Comparison of ENCODE assay signal across 8 cellular contexts in the genomic region with DNA sequence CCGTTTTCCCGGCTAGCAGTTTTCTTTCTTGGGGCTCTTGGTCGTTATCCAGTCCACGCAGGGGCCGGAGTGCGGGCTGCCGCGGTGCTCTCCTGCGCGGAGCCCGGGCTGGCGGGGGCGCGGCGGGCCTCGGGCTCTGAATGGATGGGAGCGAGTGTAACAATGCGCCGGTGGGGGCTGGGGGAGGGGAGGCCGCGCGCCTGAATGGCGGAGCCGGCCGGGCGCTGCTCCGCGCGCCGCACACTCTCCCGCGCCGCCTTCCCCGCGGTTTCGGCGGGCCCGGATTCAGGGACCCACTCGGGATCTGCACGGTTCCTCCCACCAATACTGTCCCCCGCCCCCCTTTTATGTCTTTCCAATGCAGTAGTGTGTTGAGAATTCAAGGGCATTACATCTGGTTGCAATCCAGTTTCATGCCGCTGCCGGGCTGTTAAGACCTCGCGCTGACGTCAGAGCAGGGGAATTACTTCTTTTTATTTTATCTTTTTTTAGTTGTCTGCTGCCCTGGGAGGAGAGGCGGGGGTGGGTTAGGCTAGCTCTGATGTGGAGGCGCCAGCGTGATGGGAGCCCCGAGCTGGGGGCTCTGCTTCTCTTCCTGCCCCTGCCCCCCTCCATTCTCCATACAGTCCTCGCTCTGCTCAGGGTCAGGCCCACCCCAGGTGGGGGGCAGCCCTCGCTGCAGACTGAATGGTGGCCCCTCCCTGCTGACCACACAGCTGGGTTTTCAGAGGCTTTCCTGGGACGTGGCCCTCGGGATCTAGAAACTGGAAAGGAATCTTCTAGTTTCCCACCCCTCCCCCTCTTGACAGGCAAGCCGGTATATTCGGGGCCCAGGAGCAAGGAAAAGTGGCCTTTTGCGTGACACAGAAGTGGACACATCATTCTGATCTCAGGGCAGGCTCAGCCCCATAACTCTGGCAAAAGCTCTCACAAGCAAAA. TPM values are rescaled to one million over a fixed set of nuclear protein-coding genes. Genes with fewer than 3 reads are reported as not detected.
A peak's percentile ranks its signal among the peaks of the same experiment; 100 is the strongest.
DNase-seq lines count a peak whose midpoint lies in the region; ATAC-seq and TF ChIP-seq lines count a peak whose summit lies in the region.

No MANE protein-coding gene starts in this region.

- intact Hi-C loops in upper lobe of right lung (cut with DNase I), result loop anchor here (10.0 kb wide), 1 partner anchor 182 kb away; no protein-coding TSS in a partner anchor

- peak overlapping the region; percentile 93 for H3K27ac Mint-ChIP-seq in activated naive CD4-positive, alpha-beta T cell treated with anti-CD3 and anti-CD28 coated beads, Interleukin-2, amount 10 ng/mL, durations not matched to agents 7 days and 5 days

- 0 out of 2 replicates have a peak, but pooled peaks have one; percentile 11 for TF ChIP-seq POLR2A in Raji (IDR thresholded peaks at IDR 0.05; ENCODE audit: insufficient read depth, low read depth, low read length)

- H3K9me3 Mint-ChIP-seq in activated naive CD4-positive, alpha-beta T cell treated with anti-CD3 and anti-CD28 coated beads, Interleukin-2, amount 10 ng/mL, durations not matched to agents 7 days and 5 days, result no peaks in the 10 kb centered on the region

- TF ChIP-seq CTCF in omental fat pad (IDR thresholded peaks at IDR 0.05), result no peak
- TF ChIP-seq CTCF in upper lobe of right lung (IDR thresholded peaks at IDR 0.05), result no peak

- DNase-seq in NCI-H2081 (lab: John Stamatoyannopoulos, UW) (peak; percentile 19 to 37), NCI-H2081 treated with DMSO at 0.1 percent for 48 hours (lab: John Stamatoyannopoulos, UW) (no peak), glomerular visceral epithelial cell (ENCODE audit: extremely low spot score) (peak; percentile 61), omental fat pad (ENCODE audit: low spot score) (no peak), upper lobe of right lung (peak; percentile 88)
- peak; percentile 74 for DNase-seq in activated naive CD4-positive, alpha-beta T cell treated with anti-CD3 and anti-CD28 coated beads, Interleukin-2, amount 10 ng/mL, durations not matched to agents 7 days and 5 days

- H3K27me3 ChIP-seq in upper lobe of right lung, result no peaks in the 10 kb centered on the region

- peak overlapping the region; percentile 70 for H3K4me3 ChIP-seq in upper lobe of right lung

- peaks cover 24% of the 10 kb centered on the region for H3K27me3 Mint-ChIP-seq in activated naive CD4-positive, alpha-beta T cell treated with anti-CD3 and anti-CD28 coated beads, Interleukin-2, amount 10 ng/mL, durations not matched to agents 7 days and 5 days

- H3K36me3 Mint-ChIP-seq in activated naive CD4-positive, alpha-beta T cell treated with anti-CD3 and anti-CD28 coated beads, Interleukin-2, amount 10 ng/mL, durations not matched to agents 7 days and 5 days, result peaks cover 5% of the 10 kb centered on the region

- peaks cover 43% of the 10 kb centered on the region for H3K4me1 ChIP-seq in upper lobe of right lung

- CTCF ChIA-PET in activated naive CD4-positive, alpha-beta T cell treated with anti-CD3 and anti-CD28 coated beads, Interleukin-2, amount 10 ng/mL, durations not matched to agents 7 days and 5 days (lab: Charles Lee), result interaction anchor here (0.6 to 2.8 kb wide), 8 partner anchors 8 to 178 kb away, joined by 3 to 13 read pairs (median 4); no protein-coding TSS in a partner anchor

- no peaks in the 10 kb centered on the region for H3K9me3 ChIP-seq in upper lobe of right lung

- H3K27ac ChIP-seq in upper lobe of right lung, result peak overlapping the region; percentile 91

- ATAC-seq in HG03196 (IDR thresholded peaks at IDR 0.05; ENCODE audit: unreplicated experiment) (peak; percentile 20), omental fat pad (ENCODE audit: low FRiP score) (peak; percentile 53), upper lobe of right lung (peak; percentile 60)

- H3K36me3 ChIP-seq in upper lobe of right lung, result no peaks in the 10 kb centered on the region

- peak overlapping the region; percentile 88 for H3K4me3 Mint-ChIP-seq in activated naive CD4-positive, alpha-beta T cell treated with anti-CD3 and anti-CD28 coated beads, Interleukin-2, amount 10 ng/mL, durations not matched to agents 7 days and 5 days

- peaks cover 35% of the 10 kb centered on the region for H3K4me1 Mint-ChIP-seq in activated naive CD4-positive, alpha-beta T cell treated with anti-CD3 and anti-CD28 coated beads, Interleukin-2, amount 10 ng/mL, durations not matched to agents 7 days and 5 days

RNA-seq across cellular contexts. Expression of a gene that starts 1.7 kb away (rescaled TPM):
- 10 to 100 TPM in 1 of 4 donors, 1 to 10 TPM in 3; 6.7 to 30.6 (median 8.5) TPM for total RNA-seq in omental fat pad
- 38.1 TPM for total RNA-seq in upper lobe of right lung

Comparison
In these comparisons a context has a peak if more than half of its experiments do, and no peak if none do; other contexts are left out.
1. DNase-seq: peak in NCI-H2081 (2 of 2), activated naive CD4-positive, alpha-beta T cell treated with anti-CD3 and anti-CD28 coated beads, Interleukin-2, amount 10 ng/mL, durations not matched to agents 7 days and 5 days (single experiment), glomerular visceral epithelial cell (single experiment) and upper lobe of right lung (single experiment); none in NCI-H2081 treated with DMSO at 0.1 percent for 48 hours (single experiment) and omental fat pad (single experiment).
2. Peak in every context shown above with its lines, with median percentiles within 50 percentile points of each other: ATAC-seq.